ENCODE assay signal across 1 cellular context in genomic region chr4:5003918-5004317, GRCh38.
TF ChIP-seq lines count a peak whose summit lies in the region.

No MANE protein-coding gene starts in this region.

TF ChIP-seq in K562, 482 proteins besides CTCF, POLR2A, EP300 and RAD21 (continued from another document):
- no peak for TF ChIP-seq CHAMP1 (IDR thresholded peaks at IDR 0.05)
- TF ChIP-seq THAP7 (CRISPR knock-in tag; IDR thresholded peaks at IDR 0.05), result no peak
- TF ChIP-seq ZNF146 (CRISPR knock-in tag; IDR thresholded peaks at IDR 0.05; ENCODE audit: unreplicated experiment), result no peak
- TF ChIP-seq ZNF561 (CRISPR knock-in tag; conservative IDR thresholded peaks at IDR 0.05), result no peak
- TF ChIP-seq RBM14 (IDR thresholded peaks at IDR 0.05; ENCODE audit: borderline replicate concordance, insufficient read depth, low read depth, low read length), result no peak
- no peak for TF ChIP-seq NELFE (IDR thresholded peaks at IDR 0.05; ENCODE audit: insufficient read depth, insufficient read length)
- no peak for TF ChIP-seq POU5F1 (IDR thresholded peaks at IDR 0.05; ENCODE audit: borderline replicate concordance, low read depth, low read length, partially characterized antibody)
- TF ChIP-seq MCM2 (IDR thresholded peaks at IDR 0.05; ENCODE audit: low read depth), result no peak
- TF ChIP-seq MTA2 (IDR thresholded peaks at IDR 0.05; ENCODE audit: low read depth), result no peak
- no peak for TF ChIP-seq ELF1 (tag; IDR thresholded peaks at IDR 0.05)
TF ChIP-seq in K562: peak in this region for 3.
